ENCODE assay signal across 1 cellular context in the genomic region with DNA sequence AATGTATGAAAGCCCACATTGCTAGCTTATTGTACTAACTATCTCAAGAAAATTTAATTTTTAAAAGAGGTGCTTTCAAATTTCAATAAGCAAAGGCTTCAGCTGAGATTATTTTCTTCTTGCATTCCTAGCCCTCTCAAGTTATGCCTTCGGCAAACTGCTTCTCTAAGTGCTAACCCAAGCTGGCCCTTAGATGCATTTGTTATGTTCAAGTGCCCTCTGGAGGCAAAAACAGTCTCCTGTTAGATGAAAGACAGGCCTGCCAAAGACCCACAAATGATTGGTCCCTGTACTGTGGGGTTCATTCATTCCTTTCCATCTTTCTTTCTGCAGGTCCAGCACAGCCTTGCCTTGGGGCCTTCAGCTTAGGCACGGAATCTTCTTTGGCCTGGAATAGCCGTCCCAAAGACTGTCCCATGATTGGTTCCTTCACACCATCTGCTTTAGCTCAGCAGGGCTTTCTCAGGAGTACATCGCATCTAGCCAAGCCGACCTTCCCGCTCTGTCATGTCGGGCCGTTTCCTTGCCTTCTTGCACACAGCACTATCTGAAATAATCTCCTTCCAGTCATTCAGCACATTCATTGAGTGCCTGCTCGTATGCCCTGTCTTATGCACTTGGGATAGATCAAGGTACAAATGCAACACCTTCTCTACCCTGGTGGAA.
TF ChIP-seq lines count a peak whose summit lies in the region.

No MANE protein-coding gene starts in this region.

TF ChIP-seq in GM23338, 12 proteins besides CTCF, POLR2A, EP300 and RAD21 (continued from another document):
- TF ChIP-seq, protein P1, sequence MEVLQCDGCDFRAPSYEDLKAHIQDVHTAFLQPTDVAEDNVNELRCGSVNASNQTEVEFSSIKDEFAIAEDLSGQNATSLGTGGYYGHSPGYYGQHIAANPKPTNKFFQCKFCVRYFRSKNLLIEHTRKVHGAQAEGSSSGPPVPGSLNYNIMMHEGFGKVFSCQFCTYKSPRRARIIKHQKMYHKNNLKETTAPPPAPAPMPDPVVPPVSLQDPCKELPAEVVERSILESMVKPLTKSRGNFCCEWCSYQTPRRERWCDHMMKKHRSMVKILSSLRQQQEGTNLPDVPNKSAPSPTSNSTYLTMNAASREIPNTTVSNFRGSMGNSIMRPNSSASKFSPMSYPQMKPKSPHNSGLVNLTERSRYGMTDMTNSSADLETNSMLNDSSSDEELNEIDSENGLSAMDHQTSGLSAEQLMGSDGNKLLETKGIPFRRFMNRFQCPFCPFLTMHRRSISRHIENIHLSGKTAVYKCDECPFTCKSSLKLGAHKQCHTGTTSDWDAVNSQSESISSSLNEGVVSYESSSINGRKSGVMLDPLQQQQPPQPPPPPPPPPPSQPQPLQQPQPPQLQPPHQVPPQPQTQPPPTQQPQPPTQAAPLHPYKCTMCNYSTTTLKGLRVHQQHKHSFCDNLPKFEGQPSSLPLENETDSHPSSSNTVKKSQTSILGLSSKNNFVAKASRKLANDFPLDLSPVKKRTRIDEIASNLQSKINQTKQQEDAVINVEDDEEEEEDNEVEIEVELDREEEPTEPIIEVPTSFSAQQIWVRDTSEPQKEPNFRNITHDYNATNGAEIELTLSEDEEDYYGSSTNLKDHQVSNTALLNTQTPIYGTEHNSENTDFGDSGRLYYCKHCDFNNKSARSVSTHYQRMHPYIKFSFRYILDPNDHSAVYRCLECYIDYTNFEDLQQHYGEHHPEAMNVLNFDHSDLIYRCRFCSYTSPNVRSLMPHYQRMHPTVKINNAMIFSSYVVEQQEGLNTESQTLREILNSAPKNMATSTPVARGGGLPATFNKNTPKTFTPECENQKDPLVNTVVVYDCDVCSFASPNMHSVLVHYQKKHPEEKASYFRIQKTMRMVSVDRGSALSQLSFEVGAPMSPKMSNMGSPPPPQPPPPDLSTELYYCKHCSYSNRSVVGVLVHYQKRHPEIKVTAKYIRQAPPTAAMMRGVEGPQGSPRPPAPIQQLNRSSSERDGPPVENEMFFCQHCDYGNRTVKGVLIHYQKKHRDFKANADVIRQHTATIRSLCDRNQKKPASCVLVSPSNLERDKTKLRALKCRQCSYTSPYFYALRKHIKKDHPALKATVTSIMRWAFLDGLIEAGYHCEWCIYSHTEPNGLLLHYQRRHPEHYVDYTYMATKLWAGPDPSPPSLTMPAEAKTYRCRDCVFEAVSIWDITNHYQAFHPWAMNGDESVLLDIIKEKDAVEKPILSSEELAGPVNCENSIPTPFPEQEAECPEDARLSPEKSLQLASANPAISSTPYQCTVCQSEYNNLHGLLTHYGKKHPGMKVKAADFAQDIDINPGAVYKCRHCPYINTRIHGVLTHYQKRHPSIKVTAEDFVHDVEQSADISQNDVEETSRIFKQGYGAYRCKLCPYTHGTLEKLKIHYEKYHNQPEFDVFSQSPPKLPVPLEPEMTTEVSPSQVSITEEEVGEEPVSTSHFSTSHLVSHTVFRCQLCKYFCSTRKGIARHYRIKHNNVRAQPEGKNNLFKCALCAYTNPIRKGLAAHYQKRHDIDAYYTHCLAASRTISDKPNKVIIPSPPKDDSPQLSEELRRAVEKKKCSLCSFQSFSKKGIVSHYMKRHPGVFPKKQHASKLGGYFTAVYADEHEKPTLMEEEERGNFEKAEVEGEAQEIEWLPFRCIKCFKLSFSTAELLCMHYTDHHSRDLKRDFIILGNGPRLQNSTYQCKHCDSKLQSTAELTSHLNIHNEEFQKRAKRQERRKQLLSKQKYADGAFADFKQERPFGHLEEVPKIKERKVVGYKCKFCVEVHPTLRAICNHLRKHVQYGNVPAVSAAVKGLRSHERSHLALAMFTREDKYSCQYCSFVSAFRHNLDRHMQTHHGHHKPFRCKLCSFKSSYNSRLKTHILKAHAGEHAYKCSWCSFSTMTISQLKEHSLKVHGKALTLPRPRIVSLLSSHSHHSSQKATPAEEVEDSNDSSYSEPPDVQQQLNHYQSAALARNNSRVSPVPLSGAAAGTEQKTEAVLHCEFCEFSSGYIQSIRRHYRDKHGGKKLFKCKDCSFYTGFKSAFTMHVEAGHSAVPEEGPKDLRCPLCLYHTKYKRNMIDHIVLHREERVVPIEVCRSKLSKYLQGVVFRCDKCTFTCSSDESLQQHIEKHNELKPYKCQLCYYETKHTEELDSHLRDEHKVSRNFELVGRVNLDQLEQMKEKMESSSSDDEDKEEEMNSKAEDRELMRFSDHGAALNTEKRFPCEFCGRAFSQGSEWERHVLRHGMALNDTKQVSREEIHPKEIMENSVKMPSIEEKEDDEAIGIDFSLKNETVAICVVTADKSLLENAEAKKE (CRISPR knock-in tag; IDR thresholded peaks at IDR 0.05): no peak
- TF ChIP-seq CREB1 (CRISPR knock-in tag; IDR thresholded peaks at IDR 0.05; ENCODE audit: low read depth) (no peak), EZH2 (IDR thresholded peaks at IDR 0.05; ENCODE audit: low read depth, unreplicated experiment) (no peak)
- TF ChIP-seq, protein P2, sequence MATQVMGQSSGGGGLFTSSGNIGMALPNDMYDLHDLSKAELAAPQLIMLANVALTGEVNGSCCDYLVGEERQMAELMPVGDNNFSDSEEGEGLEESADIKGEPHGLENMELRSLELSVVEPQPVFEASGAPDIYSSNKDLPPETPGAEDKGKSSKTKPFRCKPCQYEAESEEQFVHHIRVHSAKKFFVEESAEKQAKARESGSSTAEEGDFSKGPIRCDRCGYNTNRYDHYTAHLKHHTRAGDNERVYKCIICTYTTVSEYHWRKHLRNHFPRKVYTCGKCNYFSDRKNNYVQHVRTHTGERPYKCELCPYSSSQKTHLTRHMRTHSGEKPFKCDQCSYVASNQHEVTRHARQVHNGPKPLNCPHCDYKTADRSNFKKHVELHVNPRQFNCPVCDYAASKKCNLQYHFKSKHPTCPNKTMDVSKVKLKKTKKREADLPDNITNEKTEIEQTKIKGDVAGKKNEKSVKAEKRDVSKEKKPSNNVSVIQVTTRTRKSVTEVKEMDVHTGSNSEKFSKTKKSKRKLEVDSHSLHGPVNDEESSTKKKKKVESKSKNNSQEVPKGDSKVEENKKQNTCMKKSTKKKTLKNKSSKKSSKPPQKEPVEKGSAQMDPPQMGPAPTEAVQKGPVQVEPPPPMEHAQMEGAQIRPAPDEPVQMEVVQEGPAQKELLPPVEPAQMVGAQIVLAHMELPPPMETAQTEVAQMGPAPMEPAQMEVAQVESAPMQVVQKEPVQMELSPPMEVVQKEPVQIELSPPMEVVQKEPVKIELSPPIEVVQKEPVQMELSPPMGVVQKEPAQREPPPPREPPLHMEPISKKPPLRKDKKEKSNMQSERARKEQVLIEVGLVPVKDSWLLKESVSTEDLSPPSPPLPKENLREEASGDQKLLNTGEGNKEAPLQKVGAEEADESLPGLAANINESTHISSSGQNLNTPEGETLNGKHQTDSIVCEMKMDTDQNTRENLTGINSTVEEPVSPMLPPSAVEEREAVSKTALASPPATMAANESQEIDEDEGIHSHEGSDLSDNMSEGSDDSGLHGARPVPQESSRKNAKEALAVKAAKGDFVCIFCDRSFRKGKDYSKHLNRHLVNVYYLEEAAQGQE (IDR thresholded peaks at IDR 0.05; ENCODE audit: unreplicated experiment): no peak
